Comparison of ENCODE assay signal across 9 cellular contexts in the genomic region with DNA sequence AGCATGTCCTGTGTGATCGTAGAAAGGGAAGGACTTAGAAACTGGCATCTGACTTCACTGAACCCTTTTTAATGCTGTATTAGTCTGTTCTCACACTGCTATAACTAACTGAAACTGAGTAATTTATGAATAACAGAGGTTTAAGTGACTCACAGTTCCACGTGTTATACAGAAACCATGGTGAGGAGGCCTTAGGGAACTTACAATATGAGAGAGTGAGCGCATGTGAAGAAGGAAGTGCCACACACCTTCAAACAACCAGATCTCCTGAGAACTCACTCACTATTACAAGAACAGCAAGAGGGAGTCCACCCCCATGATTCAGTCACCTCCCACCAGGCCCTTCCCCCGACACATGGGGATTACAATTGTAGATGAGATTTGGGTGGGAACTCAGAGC.
DNase-seq lines count a peak whose midpoint lies in the region; ATAC-seq and TF ChIP-seq lines count a peak whose summit lies in the region.
"Had no signal": no experiment of that assay in that cellular context is flagged by ENCODE, and none has a peak within 500 bp of the region (broad histone marks: within the 10 kb centered on the region; RNA-seq: fewer than 3 reads in every experiment).

No MANE protein-coding gene starts in this region.

- POLR2A ChIA-PET in activated CD4-positive, alpha-beta memory T cell treated with anti-CD3 and anti-CD28 coated beads, Interleukin-2, amount 10 ng/mL, durations not matched to agents 7 days and 5 days (lab: Charles Lee), result no interaction called here

- no peak overlapping the region for H3K27ac Mint-ChIP-seq in activated CD4-positive, alpha-beta memory T cell treated with anti-CD3 and anti-CD28 coated beads, Interleukin-2, amount 10 ng/mL, durations not matched to agents 7 days and 5 days

- intact Hi-C loops in colonic mucosa (cut with DNase I), result no loop called here

- H3K36me3 ChIP-seq in colonic mucosa, result no peaks in the 10 kb centered on the region

- peaks cover 2% of the 10 kb centered on the region for H3K9me3 Mint-ChIP-seq in activated CD4-positive, alpha-beta memory T cell treated with anti-CD3 and anti-CD28 coated beads, Interleukin-2, amount 10 ng/mL, durations not matched to agents 7 days and 5 days

- H3K36me3 Mint-ChIP-seq in activated CD4-positive, alpha-beta memory T cell treated with anti-CD3 and anti-CD28 coated beads, Interleukin-2, amount 10 ng/mL, durations not matched to agents 7 days and 5 days (ENCODE audit: low read depth), result no peaks in the 10 kb centered on the region

- ATAC-seq in GM18508 (IDR thresholded peaks at IDR 0.05; ENCODE audit: insufficient read depth, unreplicated experiment) (peak; percentile 95), GM21529 (IDR thresholded peaks at IDR 0.05; ENCODE audit: unreplicated experiment) (peak; percentile 96), HG03442 (IDR thresholded peaks at IDR 0.05; ENCODE audit: unreplicated experiment) (peak; percentile 98)

- H3K9me3 ChIP-seq in colonic mucosa, result no peaks in the 10 kb centered on the region

- CTCF ChIA-PET in activated CD4-positive, alpha-beta memory T cell treated with anti-CD3 and anti-CD28 coated beads, Interleukin-2, amount 10 ng/mL, durations not matched to agents 7 days and 5 days (lab: Charles Lee), result no interaction called here

- H3K27ac ChIP-seq in colonic mucosa, result no peak overlapping the region

- H3K4me1 ChIP-seq in colonic mucosa, result no peaks in the 10 kb centered on the region

- DNase-seq in epithelial cell of esophagus (ENCODE audit: low read depth) (peak; percentile 97), colonic mucosa (no peak), HUDEP-2 (lab: John Stamatoyannopoulos, UW; ENCODE audit: unreplicated experiment in 76 of 76) (no peak), ecto neural progenitor cell (ENCODE audit: low spot score) (no peak)
- no peak for DNase-seq in activated CD4-positive, alpha-beta memory T cell treated with anti-CD3 and anti-CD28 coated beads, Interleukin-2, amount 10 ng/mL, durations not matched to agents 7 days and 5 days
- DNase-seq: DND-41 had no signal

- no peak overlapping the region for H3K4me3 Mint-ChIP-seq in activated CD4-positive, alpha-beta memory T cell treated with anti-CD3 and anti-CD28 coated beads, Interleukin-2, amount 10 ng/mL, durations not matched to agents 7 days and 5 days

- no peaks in the 10 kb centered on the region for H3K27me3 Mint-ChIP-seq in activated CD4-positive, alpha-beta memory T cell treated with anti-CD3 and anti-CD28 coated beads, Interleukin-2, amount 10 ng/mL, durations not matched to agents 7 days and 5 days

- no peaks in the 10 kb centered on the region for H3K4me1 Mint-ChIP-seq in activated CD4-positive, alpha-beta memory T cell treated with anti-CD3 and anti-CD28 coated beads, Interleukin-2, amount 10 ng/mL, durations not matched to agents 7 days and 5 days

- H3K9ac ChIP-seq in colonic mucosa (ENCODE audit: low read depth in 2 of 2, low read length in 2 of 2), result no peak overlapping the region

- H3K27me3 ChIP-seq in colonic mucosa, result no peaks in the 10 kb centered on the region

- H3K4me3 ChIP-seq in epithelial cell of esophagus (ENCODE audit: low read length) (no peak overlapping the region), colonic mucosa (no peak overlapping the region)

- TF ChIP-seq CTCF in epithelial cell of esophagus (IDR thresholded peaks at IDR 0.05; ENCODE audit: insufficient read depth, low read depth, low read length, missing control alignments) (no peak), colonic mucosa (IDR thresholded peaks at IDR 0.05) (no peak)
